In the genomic region with DNA sequence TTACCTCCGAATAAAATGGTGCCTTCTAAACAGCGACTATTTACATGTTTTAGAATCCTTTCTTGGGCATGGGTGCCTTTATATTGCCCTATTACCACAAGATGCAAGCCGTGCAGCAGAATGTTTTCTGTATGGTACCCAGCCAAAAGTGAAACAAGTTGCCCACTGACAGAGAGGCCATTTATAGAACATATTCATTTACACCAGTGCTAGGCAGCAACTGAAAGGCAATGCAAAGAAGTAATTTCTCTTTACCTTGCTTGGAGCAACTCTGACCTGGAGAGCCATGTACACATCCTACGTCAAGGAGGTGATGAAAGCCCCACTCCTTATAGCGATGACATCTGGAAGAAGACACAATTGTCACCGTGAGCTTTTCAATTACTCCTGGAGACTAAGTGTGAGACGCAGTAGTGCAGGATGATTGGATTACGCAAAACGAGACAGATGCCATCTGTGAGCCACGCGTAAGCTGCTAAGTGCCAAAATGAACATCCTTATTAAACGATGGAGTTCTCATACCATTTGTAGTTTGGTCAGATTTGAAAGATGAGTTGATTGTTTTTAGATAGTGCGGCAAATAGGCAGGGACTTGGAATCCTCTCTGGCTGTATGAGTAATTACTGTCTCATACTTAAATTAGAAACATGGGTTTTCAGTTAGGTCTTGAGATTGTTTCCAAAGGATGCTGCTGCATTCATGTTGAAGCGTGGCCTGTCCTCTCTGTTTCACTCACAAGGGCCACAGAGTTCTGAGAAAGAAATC, we compare ENCODE assay signal across 11 cellular contexts. TPM values are rescaled to one million over a fixed set of nuclear protein-coding genes. Genes with fewer than 3 reads are reported as not detected.
DNase-seq lines count a peak whose midpoint lies in the region; ATAC-seq, FAIRE-seq and TF ChIP-seq lines count a peak whose summit lies in the region.
"Had no signal": no experiment of that assay in that cellular context is flagged by ENCODE, and none has a peak within 500 bp of the region (broad histone marks: within the 10 kb centered on the region; RNA-seq: fewer than 3 reads in every experiment).

A gene with protein sequence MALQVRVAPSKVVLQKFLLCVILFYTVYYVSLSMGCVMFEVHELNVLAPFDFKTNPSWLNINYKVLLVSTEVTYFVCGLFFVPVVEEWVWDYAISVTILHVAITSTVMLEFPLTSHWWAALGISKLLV (minus strand): TSS at position 415 of the 765 bp plus-strand sequence. CDS start 127 bp downstream, at position 288.

- no peaks in the 10 kb centered on the region for H3K79me2 ChIP-seq in PC-9 (ENCODE audit: low read depth)

- intact Hi-C loops in PC-9 (cut with micrococcal nuclease; ENCODE audit: unreplicated experiment) (no loop called here), uterus (cut with DNase I; ENCODE audit: low total_unique reads) (no loop called here), left ventricle myocardium superior (cut with micrococcal nuclease) (no loop called here)

- H3K4me2 ChIP-seq in PC-9 = no peak within 1 kb of the TSS

- H3K4me1 ChIP-seq in PC-9 (replicated peaks; ENCODE audit: insufficient read depth) = no peaks in the 10 kb centered on the region
- H3K4me1 ChIP-seq in endocrine pancreas (ENCODE audit: control insufficient read depth, insufficient read depth, low read length) = no peaks in the 10 kb centered on the region
- no peaks in the 10 kb centered on the region for H3K4me1 ChIP-seq in uterus

- TF ChIP-seq POLR2A in uterus (IDR thresholded peaks at IDR 0.05) (no peak), GM12892 (IDR thresholded peaks at IDR 0.05; ENCODE audit: low read depth, low read length) (no peak)

- H3K9me2 ChIP-seq in PC-9 (ENCODE audit: insufficient read depth) = 0 out of 2 replicates have a peak, but pooled peaks cover 5% of the 10 kb centered on the region

- H2AFZ ChIP-seq in PC-9 = 0 out of 2 replicates have a peak within 1 kb of the TSS, but pooled peaks have one; percentile 7

- peak; percentile 46 for ATAC-seq in stimulated activated naive CD8-positive, alpha-beta T cell treated with anti-CD3 and anti-CD28 coated beads, Interleukin-15, Interleukin-2, amounts not matched to agents 100 U/mL and 50 U/mL, for 24 hours
- ATAC-seq in left ventricle myocardium superior = no peak

- BruUV-seq in PC-9 (replicated peaks; lab: Mats Ljungman, UMichigan) = no TSS peak

- no peak for TF ChIP-seq CTCF in PC-9 (conservative IDR thresholded peaks at IDR 0.05)
- TF ChIP-seq CTCF in uterus (IDR thresholded peaks at IDR 0.05) = no peak

- peak; percentile 7 for DNase-seq in activated effector memory CD4-positive, alpha-beta T cell treated with Interleukin-2 at 50 U/mL for 16 hours
- DNase-seq in activated effector memory CD4-positive, alpha-beta T cell treated with anti-CD3 and anti-CD28 coated beads, Interleukin-2, amount 50 U/mL, for 16 hours = no peak
- DNase-seq in PC-9 (no peak), uterus (no peak), GM12892 (ENCODE audit: insufficient read length) (no peak), left ventricle myocardium superior (no peak)
- no peak for DNase-seq in stimulated activated naive CD8-positive, alpha-beta T cell treated with anti-CD3 and anti-CD28 coated beads, Interleukin-15, Interleukin-2, amounts not matched to agents 100 U/mL and 50 U/mL, for 24 hours
- DNase-seq: DMS79 had no signal

- no peak within 1 kb of the TSS for H3K9ac ChIP-seq in endocrine pancreas (ENCODE audit: control insufficient read depth, insufficient read depth, low read length)

- no peak for FAIRE-seq in GM12892 (lab: Jason Lieb, UNC)
- FAIRE-seq: colon had no signal

- H3K27ac ChIP-seq in PC-9 (no peak within 1 kb of the TSS), uterus (peak within 1 kb of the TSS in 1 of 2 donors; percentile 19)
- H3K27ac ChIP-seq: RWPE1 had no signal

- H3K36me3 ChIP-seq in PC-9 (ENCODE audit: low read depth) (no peaks in the 10 kb centered on the region), endocrine pancreas (ENCODE audit: control insufficient read depth, insufficient read depth, low read length) (no peaks in the 10 kb centered on the region), uterus (no peaks in the 10 kb centered on the region)

- POLR2A ChIA-PET in PC-9 (lab: Charles Lee; ENCODE audit: unreplicated experiment) = no interaction called here

- no peak within 1 kb of the TSS for H3K4me3 ChIP-seq in PC-9
- H3K4me3 ChIP-seq in endocrine pancreas (ENCODE audit: control insufficient read depth, insufficient read depth, low read length) = peak within 1 kb of the TSS; percentile 50
- no peak within 1 kb of the TSS for H3K4me3 ChIP-seq in uterus

- no peaks in the 10 kb centered on the region for H4K20me1 ChIP-seq in PC-9 (ENCODE audit: insufficient read depth)

- CTCF ChIA-PET in PC-9 (lab: Charles Lee) = no interaction called here

- H3K27me3 ChIP-seq in PC-9 (ENCODE audit: insufficient read depth, low read depth) (no peaks in the 10 kb centered on the region), endocrine pancreas (ENCODE audit: control insufficient read depth, insufficient read depth, low read length) (no peaks in the 10 kb centered on the region), uterus (no peaks in the 10 kb centered on the region)

- H3K9me3 ChIP-seq in PC-9 (ENCODE audit: insufficient read depth, low read depth) = no peaks in the 10 kb centered on the region
- H3K9me3 ChIP-seq in endocrine pancreas (ENCODE audit: control insufficient read depth, low read length) = no peaks in the 10 kb centered on the region
- H3K9me3 ChIP-seq in uterus = no peaks in the 10 kb centered on the region

- no peaks in the 10 kb centered on the region for H3F3A ChIP-seq in PC-9 (ENCODE audit: insufficient read depth, low read depth)

RNA-seq across cellular contexts. Expression of the gene that starts here (rescaled TPM):
- total RNA-seq in PC-9 (2021) (not detected in 2 replicates), uterus (not detected), left ventricle myocardium superior (not detected)
- polyA plus RNA-seq in GM12892 (2012; ENCODE audit: missing spikeins) = not detected
